Comparison of ENCODE assay signal across 1 cellular context in the genomic region with DNA sequence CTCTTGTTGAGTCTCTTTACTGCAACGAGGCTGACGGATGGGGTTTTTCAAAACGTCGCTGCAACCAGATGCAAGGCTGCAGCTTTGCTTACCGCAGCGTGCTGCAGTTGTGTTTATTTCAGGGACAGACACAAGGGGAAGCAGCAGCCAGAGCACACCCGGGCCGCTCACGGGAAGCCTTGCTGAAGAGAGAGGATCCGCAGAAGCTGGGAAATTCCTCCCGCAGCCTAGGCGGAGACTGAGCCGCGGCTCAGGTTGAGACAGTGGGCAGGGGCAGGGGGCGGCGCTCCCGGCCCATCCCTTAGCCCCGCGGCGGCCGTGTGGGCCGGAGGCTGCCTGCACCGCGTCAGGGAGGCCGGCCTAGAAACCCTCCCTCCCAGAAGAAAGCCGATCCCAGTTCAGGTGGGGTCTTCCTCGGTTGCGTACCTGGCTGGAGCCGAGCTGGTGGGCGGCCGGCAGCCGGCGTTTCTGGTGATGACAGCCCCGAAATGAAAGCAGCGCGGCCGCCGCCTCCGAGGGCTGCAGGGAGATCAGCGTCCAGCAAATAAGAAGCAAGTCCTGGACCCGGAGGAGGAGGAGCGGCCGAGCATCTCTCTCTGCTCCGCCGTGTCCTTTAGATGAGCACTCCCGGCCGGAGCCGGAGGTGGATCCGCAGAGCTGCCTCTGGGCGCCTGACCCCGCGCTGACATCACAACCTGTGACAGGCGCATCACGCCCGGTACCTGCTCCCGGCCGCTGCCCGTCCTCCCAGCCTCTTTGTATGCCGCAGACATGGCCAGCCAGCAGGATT.
TF ChIP-seq lines count a peak whose summit lies in the region.

A gene (plus strand): TSS at position 750 of the 790 bp plus-strand sequence. CDS start 22 bp downstream, at position 772.

TF ChIP-seq in HepG2, 621 proteins besides CTCF, POLR2A, EP300 and RAD21 (continued from another document and continues in another):
- TF ChIP-seq, protein P1, sequence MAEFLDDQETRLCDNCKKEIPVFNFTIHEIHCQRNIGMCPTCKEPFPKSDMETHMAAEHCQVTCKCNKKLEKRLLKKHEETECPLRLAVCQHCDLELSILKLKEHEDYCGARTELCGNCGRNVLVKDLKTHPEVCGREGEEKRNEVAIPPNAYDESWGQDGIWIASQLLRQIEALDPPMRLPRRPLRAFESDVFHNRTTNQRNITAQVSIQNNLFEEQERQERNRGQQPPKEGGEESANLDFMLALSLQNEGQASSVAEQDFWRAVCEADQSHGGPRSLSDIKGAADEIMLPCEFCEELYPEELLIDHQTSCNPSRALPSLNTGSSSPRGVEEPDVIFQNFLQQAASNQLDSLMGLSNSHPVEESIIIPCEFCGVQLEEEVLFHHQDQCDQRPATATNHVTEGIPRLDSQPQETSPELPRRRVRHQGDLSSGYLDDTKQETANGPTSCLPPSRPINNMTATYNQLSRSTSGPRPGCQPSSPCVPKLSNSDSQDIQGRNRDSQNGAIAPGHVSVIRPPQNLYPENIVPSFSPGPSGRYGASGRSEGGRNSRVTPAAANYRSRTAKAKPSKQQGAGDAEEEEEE (CRISPR knock-in tag; IDR thresholded peaks at IDR 0.05; ENCODE audit: borderline replicate concordance): peak; percentile 67; the same call in 1 of the 2 replicates
- TF ChIP-seq, protein P2, sequence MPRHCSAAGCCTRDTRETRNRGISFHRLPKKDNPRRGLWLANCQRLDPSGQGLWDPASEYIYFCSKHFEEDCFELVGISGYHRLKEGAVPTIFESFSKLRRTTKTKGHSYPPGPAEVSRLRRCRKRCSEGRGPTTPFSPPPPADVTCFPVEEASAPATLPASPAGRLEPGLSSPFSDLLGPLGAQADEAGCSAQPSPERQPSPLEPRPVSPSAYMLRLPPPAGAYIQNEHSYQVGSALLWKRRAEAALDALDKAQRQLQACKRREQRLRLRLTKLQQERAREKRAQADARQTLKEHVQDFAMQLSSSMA (CRISPR knock-in tag; IDR thresholded peaks at IDR 0.05): peak; percentile 32; the same call in 1 of the 2 replicates
- TF ChIP-seq ZNF296 (CRISPR knock-in tag; conservative IDR thresholded peaks at IDR 0.05) (no peak), XRCC5 (optimal IDR thresholded peaks at IDR 0.05; ENCODE audit: low read length) (peak; percentile 64), STAG1 (CRISPR knock-in tag; IDR thresholded peaks at IDR 0.05) (peak; percentile 44), JUNB (CRISPR knock-in tag; IDR thresholded peaks at IDR 0.05; ENCODE audit: borderline replicate concordance) (no peak), HOXA9 (CRISPR knock-in tag; IDR thresholded peaks at IDR 0.05; ENCODE audit: borderline replicate concordance) (no peak), ZC3H4 (CRISPR knock-in tag; IDR thresholded peaks at IDR 0.05; ENCODE audit: borderline replicate concordance) (no peak), MED13 (CRISPR knock-in tag; IDR thresholded peaks at IDR 0.05) (peak; percentile 17; the same call in 1 of the 2 replicates), THAP11 (CRISPR knock-in tag; IDR thresholded peaks at IDR 0.05) (no peak; the same call in 1 of the 2 replicates), SOX5 (CRISPR knock-in tag; IDR thresholded peaks at IDR 0.05; ENCODE audit: borderline replicate concordance) (no peak; the same call in 1 of the 2 replicates), FOXK1 (CRISPR knock-in tag; IDR thresholded peaks at IDR 0.05; ENCODE audit: borderline replicate concordance, low read depth) (peak; percentile 54; the same call in 1 of the 2 replicates), ZNF670 (CRISPR knock-in tag; IDR thresholded peaks at IDR 0.05; ENCODE audit: borderline replicate concordance) (peak; percentile 73; the same call in 1 of the 2 replicates), HNRNPL (IDR thresholded peaks at IDR 0.05; ENCODE audit: low read depth, low read length) (0 out of 2 replicates have a peak, but pooled peaks have one; percentile 61), BRD4 (CRISPR knock-in tag; IDR thresholded peaks at IDR 0.05) (no peak; the same call in 1 of the 2 replicates), ZFP82 (CRISPR knock-in tag; IDR thresholded peaks at IDR 0.05; ENCODE audit: borderline replicate concordance) (peak; percentile 48; the same call in 1 of the 2 replicates), SIX1 (CRISPR knock-in tag; IDR thresholded peaks at IDR 0.05; ENCODE audit: borderline replicate concordance) (peak; percentile 30), ZNF30 (CRISPR knock-in tag; IDR thresholded peaks at IDR 0.05) (peak; percentile 62; the same call in 1 of the 2 replicates), SETDB1 (CRISPR knock-in tag; IDR thresholded peaks at IDR 0.05; ENCODE audit: borderline replicate concordance) (no peak), NRL (CRISPR knock-in tag; IDR thresholded peaks at IDR 0.05; ENCODE audit: borderline replicate concordance) (no peak; the same call in 1 of the 2 replicates), FOXA3 (CRISPR knock-in tag; IDR thresholded peaks at IDR 0.05) (peak; percentile 24), TEAD2 (CRISPR knock-in tag; IDR thresholded peaks at IDR 0.05) (no peak), KLF6 (CRISPR knock-in tag; IDR thresholded peaks at IDR 0.05) (peak; percentile 49; the same call in 1 of the 2 replicates), KDM5A (IDR thresholded peaks at IDR 0.05; ENCODE audit: borderline replicate concordance, low read length) (peak; percentile 52; the same call in 1 of the 2 replicates), ZNF329 (CRISPR knock-in tag; IDR thresholded peaks at IDR 0.05; ENCODE audit: low read depth) (0 out of 2 replicates have a peak, but pooled peaks have one; percentile 53), SALL1 (CRISPR knock-in tag; IDR thresholded peaks at IDR 0.05) (peak; percentile 64), SRSF9 (IDR thresholded peaks at IDR 0.05; ENCODE audit: borderline replicate concordance, insufficient read depth, low read depth, low read length, poor library complexity, severe bottlenecking) (no peak), CBX2 (IDR thresholded peaks at IDR 0.05; ENCODE audit: low read depth, low read length) (no peak), CBX2 (CRISPR knock-in tag; IDR thresholded peaks at IDR 0.05; ENCODE audit: low read depth) (no peak), ZNF24 (IDR thresholded peaks at IDR 0.05) (no peak), MIER3 (CRISPR knock-in tag; IDR thresholded peaks at IDR 0.05; ENCODE audit: borderline replicate concordance) (no peak), ZFY (CRISPR knock-in tag; IDR thresholded peaks at IDR 0.05) (peak; percentile 75), HDAC6 (IDR thresholded peaks at IDR 0.05; ENCODE audit: low read depth, low read length) (no peak), POLR2AphosphoS5 (IDR thresholded peaks at IDR 0.05; ENCODE audit: low read depth, low read length) (peak; percentile 40), NCOR1 (IDR thresholded peaks at IDR 0.05; ENCODE audit: borderline replicate concordance, low read length) (no peak)
- TF ChIP-seq, protein P3, sequence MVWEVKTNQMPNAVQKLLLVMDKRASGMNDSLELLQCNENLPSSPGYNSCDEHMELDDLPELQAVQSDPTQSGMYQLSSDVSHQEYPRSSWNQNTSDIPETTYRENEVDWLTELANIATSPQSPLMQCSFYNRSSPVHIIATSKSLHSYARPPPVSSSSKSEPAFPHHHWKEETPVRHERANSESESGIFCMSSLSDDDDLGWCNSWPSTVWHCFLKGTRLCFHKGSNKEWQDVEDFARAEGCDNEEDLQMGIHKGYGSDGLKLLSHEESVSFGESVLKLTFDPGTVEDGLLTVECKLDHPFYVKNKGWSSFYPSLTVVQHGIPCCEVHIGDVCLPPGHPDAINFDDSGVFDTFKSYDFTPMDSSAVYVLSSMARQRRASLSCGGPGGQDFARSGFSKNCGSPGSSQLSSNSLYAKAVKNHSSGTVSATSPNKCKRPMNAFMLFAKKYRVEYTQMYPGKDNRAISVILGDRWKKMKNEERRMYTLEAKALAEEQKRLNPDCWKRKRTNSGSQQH (CRISPR knock-in tag; IDR thresholded peaks at IDR 0.05; ENCODE audit: low read depth): no peak
- TF ChIP-seq, protein P4, sequence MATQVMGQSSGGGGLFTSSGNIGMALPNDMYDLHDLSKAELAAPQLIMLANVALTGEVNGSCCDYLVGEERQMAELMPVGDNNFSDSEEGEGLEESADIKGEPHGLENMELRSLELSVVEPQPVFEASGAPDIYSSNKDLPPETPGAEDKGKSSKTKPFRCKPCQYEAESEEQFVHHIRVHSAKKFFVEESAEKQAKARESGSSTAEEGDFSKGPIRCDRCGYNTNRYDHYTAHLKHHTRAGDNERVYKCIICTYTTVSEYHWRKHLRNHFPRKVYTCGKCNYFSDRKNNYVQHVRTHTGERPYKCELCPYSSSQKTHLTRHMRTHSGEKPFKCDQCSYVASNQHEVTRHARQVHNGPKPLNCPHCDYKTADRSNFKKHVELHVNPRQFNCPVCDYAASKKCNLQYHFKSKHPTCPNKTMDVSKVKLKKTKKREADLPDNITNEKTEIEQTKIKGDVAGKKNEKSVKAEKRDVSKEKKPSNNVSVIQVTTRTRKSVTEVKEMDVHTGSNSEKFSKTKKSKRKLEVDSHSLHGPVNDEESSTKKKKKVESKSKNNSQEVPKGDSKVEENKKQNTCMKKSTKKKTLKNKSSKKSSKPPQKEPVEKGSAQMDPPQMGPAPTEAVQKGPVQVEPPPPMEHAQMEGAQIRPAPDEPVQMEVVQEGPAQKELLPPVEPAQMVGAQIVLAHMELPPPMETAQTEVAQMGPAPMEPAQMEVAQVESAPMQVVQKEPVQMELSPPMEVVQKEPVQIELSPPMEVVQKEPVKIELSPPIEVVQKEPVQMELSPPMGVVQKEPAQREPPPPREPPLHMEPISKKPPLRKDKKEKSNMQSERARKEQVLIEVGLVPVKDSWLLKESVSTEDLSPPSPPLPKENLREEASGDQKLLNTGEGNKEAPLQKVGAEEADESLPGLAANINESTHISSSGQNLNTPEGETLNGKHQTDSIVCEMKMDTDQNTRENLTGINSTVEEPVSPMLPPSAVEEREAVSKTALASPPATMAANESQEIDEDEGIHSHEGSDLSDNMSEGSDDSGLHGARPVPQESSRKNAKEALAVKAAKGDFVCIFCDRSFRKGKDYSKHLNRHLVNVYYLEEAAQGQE (IDR thresholded peaks at IDR 0.05; ENCODE audit: borderline replicate concordance in 1 of 2, low read depth in 1 of 2, low read length in 2 of 2): no peak
- TF ChIP-seq, protein P5, sequence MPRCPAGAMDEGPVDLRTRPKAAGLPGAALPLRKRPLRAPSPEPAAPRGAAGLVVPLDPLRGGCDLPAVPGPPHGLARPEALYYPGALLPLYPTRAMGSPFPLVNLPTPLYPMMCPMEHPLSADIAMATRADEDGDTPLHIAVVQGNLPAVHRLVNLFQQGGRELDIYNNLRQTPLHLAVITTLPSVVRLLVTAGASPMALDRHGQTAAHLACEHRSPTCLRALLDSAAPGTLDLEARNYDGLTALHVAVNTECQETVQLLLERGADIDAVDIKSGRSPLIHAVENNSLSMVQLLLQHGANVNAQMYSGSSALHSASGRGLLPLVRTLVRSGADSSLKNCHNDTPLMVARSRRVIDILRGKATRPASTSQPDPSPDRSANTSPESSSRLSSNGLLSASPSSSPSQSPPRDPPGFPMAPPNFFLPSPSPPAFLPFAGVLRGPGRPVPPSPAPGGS (CRISPR knock-in tag; IDR thresholded peaks at IDR 0.05): peak; percentile 35; the same call in 1 of the 2 replicates
- TF ChIP-seq, protein P6, sequence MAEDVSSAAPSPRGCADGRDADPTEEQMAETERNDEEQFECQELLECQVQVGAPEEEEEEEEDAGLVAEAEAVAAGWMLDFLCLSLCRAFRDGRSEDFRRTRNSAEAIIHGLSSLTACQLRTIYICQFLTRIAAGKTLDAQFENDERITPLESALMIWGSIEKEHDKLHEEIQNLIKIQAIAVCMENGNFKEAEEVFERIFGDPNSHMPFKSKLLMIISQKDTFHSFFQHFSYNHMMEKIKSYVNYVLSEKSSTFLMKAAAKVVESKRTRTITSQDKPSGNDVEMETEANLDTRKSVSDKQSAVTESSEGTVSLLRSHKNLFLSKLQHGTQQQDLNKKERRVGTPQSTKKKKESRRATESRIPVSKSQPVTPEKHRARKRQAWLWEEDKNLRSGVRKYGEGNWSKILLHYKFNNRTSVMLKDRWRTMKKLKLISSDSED (CRISPR knock-in tag; IDR thresholded peaks at IDR 0.05): 0 out of 2 replicates have a peak, but pooled peaks have one; percentile 54
- TF ChIP-seq, protein P7, sequence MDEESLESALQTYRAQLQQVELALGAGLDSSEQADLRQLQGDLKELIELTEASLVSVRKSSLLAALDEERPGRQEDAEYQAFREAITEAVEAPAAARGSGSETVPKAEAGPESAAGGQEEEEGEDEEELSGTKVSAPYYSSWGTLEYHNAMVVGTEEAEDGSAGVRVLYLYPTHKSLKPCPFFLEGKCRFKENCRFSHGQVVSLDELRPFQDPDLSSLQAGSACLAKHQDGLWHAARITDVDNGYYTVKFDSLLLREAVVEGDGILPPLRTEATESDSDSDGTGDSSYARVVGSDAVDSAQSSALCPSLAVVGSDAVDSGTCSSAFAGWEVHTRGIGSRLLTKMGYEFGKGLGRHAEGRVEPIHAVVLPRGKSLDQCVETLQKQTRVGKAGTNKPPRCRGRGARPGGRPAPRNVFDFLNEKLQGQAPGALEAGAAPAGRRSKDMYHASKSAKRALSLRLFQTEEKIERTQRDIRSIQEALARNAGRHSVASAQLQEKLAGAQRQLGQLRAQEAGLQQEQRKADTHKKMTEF (CRISPR knock-in tag; IDR thresholded peaks at IDR 0.05): peak; percentile 84
- TF ChIP-seq, protein P8, sequence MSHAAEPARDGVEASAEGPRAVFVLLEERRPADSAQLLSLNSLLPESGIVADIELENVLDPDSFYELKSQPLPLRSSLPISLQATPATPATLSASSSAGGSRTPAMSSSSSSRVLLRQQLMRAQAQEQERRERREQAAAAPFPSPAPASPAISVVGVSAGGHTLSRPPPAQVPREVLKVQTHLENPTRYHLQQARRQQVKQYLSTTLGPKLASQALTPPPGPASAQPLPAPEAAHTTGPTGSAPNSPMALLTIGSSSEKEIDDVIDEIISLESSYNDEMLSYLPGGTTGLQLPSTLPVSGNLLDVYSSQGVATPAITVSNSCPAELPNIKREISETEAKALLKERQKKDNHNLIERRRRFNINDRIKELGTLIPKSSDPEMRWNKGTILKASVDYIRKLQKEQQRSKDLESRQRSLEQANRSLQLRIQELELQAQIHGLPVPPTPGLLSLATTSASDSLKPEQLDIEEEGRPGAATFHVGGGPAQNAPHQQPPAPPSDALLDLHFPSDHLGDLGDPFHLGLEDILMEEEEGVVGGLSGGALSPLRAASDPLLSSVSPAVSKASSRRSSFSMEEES (CRISPR knock-in tag; IDR thresholded peaks at IDR 0.05): peak; percentile 32; the same call in 1 of the 2 replicates
- TF ChIP-seq, protein P9, sequence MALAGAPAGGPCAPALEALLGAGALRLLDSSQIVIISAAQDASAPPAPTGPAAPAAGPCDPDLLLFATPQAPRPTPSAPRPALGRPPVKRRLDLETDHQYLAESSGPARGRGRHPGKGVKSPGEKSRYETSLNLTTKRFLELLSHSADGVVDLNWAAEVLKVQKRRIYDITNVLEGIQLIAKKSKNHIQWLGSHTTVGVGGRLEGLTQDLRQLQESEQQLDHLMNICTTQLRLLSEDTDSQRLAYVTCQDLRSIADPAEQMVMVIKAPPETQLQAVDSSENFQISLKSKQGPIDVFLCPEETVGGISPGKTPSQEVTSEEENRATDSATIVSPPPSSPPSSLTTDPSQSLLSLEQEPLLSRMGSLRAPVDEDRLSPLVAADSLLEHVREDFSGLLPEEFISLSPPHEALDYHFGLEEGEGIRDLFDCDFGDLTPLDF (CRISPR knock-in tag; IDR thresholded peaks at IDR 0.05): no peak; the same call in 1 of the 2 replicates
